Comparison of ENCODE assay signal across 8 cellular contexts in the genomic region with DNA sequence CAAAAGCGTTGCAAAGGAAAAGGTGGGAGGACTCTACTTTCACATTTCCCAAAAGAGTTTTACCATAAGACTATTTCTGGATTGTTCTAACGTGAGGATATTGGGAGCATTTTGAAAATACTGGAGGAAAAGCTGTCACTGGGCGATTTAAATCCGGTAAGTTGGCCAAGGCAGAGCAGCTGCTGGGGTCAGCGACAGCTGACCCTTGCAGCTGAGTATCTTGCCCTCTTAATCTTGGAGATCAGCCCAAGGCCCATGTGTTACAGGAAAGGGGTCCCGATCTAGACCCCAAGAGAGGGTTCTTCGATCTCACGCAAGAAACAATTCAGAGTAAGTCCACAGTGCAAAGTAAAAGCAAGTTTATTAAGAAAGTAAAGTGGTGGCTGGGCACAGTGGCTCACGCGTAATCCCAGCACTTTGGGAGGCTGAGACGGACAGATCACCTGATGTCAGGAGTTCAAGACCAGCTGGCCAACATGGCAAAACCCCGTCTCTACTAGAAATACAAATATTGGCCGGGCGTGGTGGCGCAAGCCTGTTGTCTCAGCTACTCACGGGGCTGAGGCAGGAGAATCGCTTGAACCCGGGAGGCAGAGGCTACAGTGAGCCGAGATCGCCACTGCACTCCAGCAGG. TPM values are rescaled to one million over a fixed set of nuclear protein-coding genes. Genes with fewer than 3 reads are reported as not detected.
DNase-seq lines count a peak whose midpoint lies in the region; ATAC-seq lines count a peak whose summit lies in the region.

No MANE protein-coding gene starts in this region.

- no peaks in the 10 kb centered on the region for H3K27me3 Mint-ChIP-seq in activated naive CD8-positive, alpha-beta T cell treated with anti-CD3 and anti-CD28 coated beads for 36 hours
- peaks cover 3 to 20% (median 9%) of the 10 kb centered on the region in 3 donors for H3K27me3 Mint-ChIP-seq in immature natural killer cell (ENCODE audit: low read depth in 3 of 3)
- H3K27me3 Mint-ChIP-seq in stimulated activated memory B cell treated with anti-CD40 and anti-IgM and Interleukin-4, amounts not matched to agents 10 μg/mL and 1 μg/mL and 100 μg/mL, for 72 hours: no peaks in the 10 kb centered on the region

- H3K4me3 Mint-ChIP-seq in activated naive CD8-positive, alpha-beta T cell treated with anti-CD3 and anti-CD28 coated beads for 36 hours: peak overlapping the region; percentile 95
- H3K4me3 Mint-ChIP-seq in immature natural killer cell: peak overlapping the region; percentile 95 to 99 (median 98)
- H3K4me3 Mint-ChIP-seq in stimulated activated memory B cell treated with anti-CD40 and anti-IgM and Interleukin-4, amounts not matched to agents 10 μg/mL and 1 μg/mL and 100 μg/mL, for 72 hours: peak overlapping the region; percentile 83

- H3K9me3 Mint-ChIP-seq in activated naive CD8-positive, alpha-beta T cell treated with anti-CD3 and anti-CD28 coated beads for 36 hours: peaks cover 4% of the 10 kb centered on the region
- no peaks in the 10 kb centered on the region for H3K9me3 Mint-ChIP-seq in immature natural killer cell
- H3K9me3 Mint-ChIP-seq in stimulated activated memory B cell treated with anti-CD40 and anti-IgM and Interleukin-4, amounts not matched to agents 10 μg/mL and 1 μg/mL and 100 μg/mL, for 72 hours: peaks cover 2% of the 10 kb centered on the region

- H3K4me1 Mint-ChIP-seq in activated naive CD8-positive, alpha-beta T cell treated with anti-CD3 and anti-CD28 coated beads for 36 hours: peaks cover 59% of the 10 kb centered on the region
- H3K4me1 Mint-ChIP-seq in immature natural killer cell: peaks cover 67 to 69% of the 10 kb centered on the region in 2 donors
- peaks cover 79% of the 10 kb centered on the region for H3K4me1 Mint-ChIP-seq in stimulated activated memory B cell treated with anti-CD40 and anti-IgM and Interleukin-4, amounts not matched to agents 10 μg/mL and 1 μg/mL and 100 μg/mL, for 72 hours

- ATAC-seq in stimulated activated memory B cell treated with anti-CD40 and anti-IgM and Interleukin-4, amounts not matched to agents 10 μg/mL and 1 μg/mL and 100 μg/mL, for 72 hours: no peak
- no peak for ATAC-seq in GM18861 (IDR thresholded peaks at IDR 0.05; ENCODE audit: unreplicated experiment)

- H3K36me3 Mint-ChIP-seq in activated naive CD8-positive, alpha-beta T cell treated with anti-CD3 and anti-CD28 coated beads for 36 hours: peaks cover 17% of the 10 kb centered on the region
- H3K36me3 Mint-ChIP-seq in immature natural killer cell: peaks cover 0 to 4% (median 3%) of the 10 kb centered on the region in 3 donors
- H3K36me3 Mint-ChIP-seq in stimulated activated memory B cell treated with anti-CD40 and anti-IgM and Interleukin-4, amounts not matched to agents 10 μg/mL and 1 μg/mL and 100 μg/mL, for 72 hours: peaks cover 24% of the 10 kb centered on the region

- DNase-seq in NCI-H1105 treated with DMSO at 0.1 percent for 48 hours (lab: John Stamatoyannopoulos, UW): peak; percentile 45
- DNase-seq in NCI-H1105 (lab: John Stamatoyannopoulos, UW): no peak
- DNase-seq in activated naive CD8-positive, alpha-beta T cell treated with anti-CD3 and anti-CD28 coated beads for 36 hours: peak; percentile 6
- DNase-seq in immature natural killer cell: peak in 1 of 3 donors; percentile 8
- no peak for DNase-seq in NAMALWA (ENCODE audit: low spot score)
- DNase-seq in iPS-NIHi11 (ENCODE audit: low spot score): no peak

- peak overlapping the region; percentile 89 for H3K27ac Mint-ChIP-seq in activated naive CD8-positive, alpha-beta T cell treated with anti-CD3 and anti-CD28 coated beads for 36 hours
- peak overlapping the region; percentile 91 to 99 (median 98) for H3K27ac Mint-ChIP-seq in immature natural killer cell
- peak overlapping the region; percentile 99 for H3K27ac Mint-ChIP-seq in stimulated activated memory B cell treated with anti-CD40 and anti-IgM and Interleukin-4, amounts not matched to agents 10 μg/mL and 1 μg/mL and 100 μg/mL, for 72 hours

RNA-seq across cellular contexts. Expression of a gene that starts 1.0 kb away (rescaled TPM):
- 10 to 100 TPM; 14.6 to 15.1 TPM for total RNA-seq in activated naive CD8-positive, alpha-beta T cell treated with anti-CD3 and anti-CD28 coated beads for 36 hours
- 10 to 100 TPM; 15.0 to 20.9 (median 19.9) TPM for polyA plus RNA-seq in immature natural killer cell

Comparison
In these comparisons a context has a peak if more than half of its experiments do, and no peak if none do; other contexts are left out.
1. DNase-seq: peak in NCI-H1105 treated with DMSO at 0.1 percent for 48 hours (single experiment) and activated naive CD8-positive, alpha-beta T cell treated with anti-CD3 and anti-CD28 coated beads for 36 hours (single experiment); none in NCI-H1105 (single experiment), NAMALWA (single experiment) and iPS-NIHi11 (single experiment).
2. Peak in every context shown above with its lines, with median percentiles within 50 percentile points of each other: H3K27ac Mint-ChIP-seq and H3K4me3 Mint-ChIP-seq.